In the genomic region with DNA sequence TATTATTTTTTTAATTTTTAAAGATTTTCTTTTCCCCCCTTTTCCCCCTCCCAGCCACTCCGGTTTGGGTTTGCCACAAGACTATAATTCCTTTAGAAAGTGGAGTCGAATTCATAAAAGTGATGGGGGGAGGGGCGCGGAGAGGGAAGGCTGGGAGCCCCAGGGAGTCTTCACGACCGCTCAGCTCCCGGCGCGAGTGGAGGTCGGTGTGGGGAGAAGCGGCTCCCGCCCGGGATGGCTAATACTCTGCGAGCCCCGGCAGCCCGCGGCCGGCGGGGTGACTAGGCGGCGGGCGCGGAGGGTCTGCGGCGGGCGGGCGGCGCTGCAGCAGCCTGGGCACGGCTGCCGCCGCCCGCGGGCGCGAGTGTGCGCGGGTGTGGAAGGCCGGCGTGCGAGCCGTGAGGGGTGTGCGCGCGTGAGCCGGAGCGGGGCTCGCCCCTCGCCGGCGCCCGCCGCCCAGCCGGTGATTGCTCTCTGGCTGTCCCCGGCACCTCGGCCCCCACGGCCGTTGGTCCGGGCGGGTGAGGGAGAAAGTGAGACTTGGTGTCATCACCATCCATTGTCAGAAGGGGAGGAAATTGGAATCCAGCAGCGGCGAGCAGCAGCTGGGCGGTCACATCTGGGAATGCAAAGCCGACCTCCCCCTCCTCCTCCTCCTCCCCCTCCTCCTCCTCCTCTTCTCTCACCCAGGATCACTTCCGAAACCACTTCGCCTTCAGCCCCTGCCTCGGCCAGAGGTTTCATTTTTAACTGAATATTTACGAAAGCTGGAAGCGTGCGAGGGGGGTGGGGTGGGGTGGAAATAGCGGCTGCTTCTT, we compare ENCODE assay signal across 8 cellular contexts. TPM values are rescaled to one million over a fixed set of nuclear protein-coding genes. Genes with fewer than 3 reads are reported as not detected.
A peak's percentile ranks its signal among the peaks of the same experiment; 100 is the strongest.
DNase-seq lines count a peak whose midpoint lies in the region; ATAC-seq and TF ChIP-seq lines count a peak whose summit lies in the region.

A gene with protein sequence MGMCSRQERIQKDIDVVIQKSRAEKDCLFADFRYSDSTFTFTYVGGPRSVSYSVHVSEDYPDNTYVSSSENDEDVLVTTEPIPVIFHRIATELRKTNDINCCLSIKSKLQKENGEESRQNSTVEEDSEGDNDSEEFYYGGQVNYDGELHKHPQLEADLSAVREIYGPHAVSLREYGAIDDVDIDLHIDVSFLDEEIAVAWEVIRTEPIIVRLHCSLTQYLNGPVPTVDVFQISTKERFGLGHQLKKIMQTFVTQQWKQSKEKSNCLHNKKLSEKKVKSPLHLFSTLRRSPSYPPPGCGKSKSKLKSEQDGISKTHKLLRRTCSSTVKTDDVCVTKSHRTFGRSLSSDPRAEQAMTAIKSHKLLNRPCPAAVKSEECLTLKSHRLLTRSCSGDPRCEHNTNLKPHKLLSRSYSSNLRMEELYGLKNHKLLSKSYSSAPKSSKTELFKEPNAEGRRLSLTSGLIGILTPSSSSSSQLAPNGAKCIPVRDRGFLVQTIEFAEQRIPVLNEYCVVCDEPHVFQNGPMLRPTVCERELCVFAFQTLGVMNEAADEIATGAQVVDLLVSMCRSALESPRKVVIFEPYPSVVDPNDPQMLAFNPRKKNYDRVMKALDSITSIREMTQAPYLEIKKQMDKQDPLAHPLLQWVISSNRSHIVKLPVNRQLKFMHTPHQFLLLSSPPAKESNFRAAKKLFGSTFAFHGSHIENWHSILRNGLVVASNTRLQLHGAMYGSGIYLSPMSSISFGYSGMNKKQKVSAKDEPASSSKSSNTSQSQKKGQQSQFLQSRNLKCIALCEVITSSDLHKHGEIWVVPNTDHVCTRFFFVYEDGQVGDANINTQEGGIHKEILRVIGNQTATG (plus strand): TSS at position 377 of the 818 bp plus-strand sequence. CDS start 459 bp downstream, outside the sequence.

- H3F3A ChIP-seq in Loucy (ENCODE audit: low read depth), result no peaks in the 10 kb centered on the region

- peak within 1 kb of the TSS; percentile 86 for H3K4me3 ChIP-seq in Loucy (ENCODE audit: low read length, poor library complexity, severe bottlenecking)

- H3K4me1 ChIP-seq in Loucy (ENCODE audit: insufficient read depth, low read length, poor library complexity, severe bottlenecking), result peaks cover 17% of the 10 kb centered on the region

- no peaks in the 10 kb centered on the region for H3K9me2 ChIP-seq in Loucy (replicated peaks; ENCODE audit: low read depth, low read length)

- TF ChIP-seq CTCF in Calu3 (IDR thresholded peaks at IDR 0.05; ENCODE audit: unreplicated experiment) (no peak), Loucy (conservative IDR thresholded peaks at IDR 0.05; ENCODE audit: low read length) (no peak), chondrocyte (IDR thresholded peaks at IDR 0.05) (no peak)

- peaks cover 45% of the 10 kb centered on the region for H3K79me2 ChIP-seq in Loucy (ENCODE audit: insufficient read depth, low read length)

- H3K36me3 Mint-ChIP-seq in Calu3 (ENCODE audit: insufficient read depth, unreplicated experiment), result peaks cover 38% of the 10 kb centered on the region
- no peaks in the 10 kb centered on the region for H3K36me3 Mint-ChIP-seq in chondrocyte (ENCODE audit: low read depth)

- H4K20me1 ChIP-seq in Loucy (ENCODE audit: insufficient read depth, low read length, poor library complexity, severe bottlenecking), result no peaks in the 10 kb centered on the region

- H3K9ac ChIP-seq in Loucy (ENCODE audit: low read depth, low read length, poor library complexity, severe bottlenecking), result peak within 1 kb of the TSS; percentile 94

- H3K9me3 Mint-ChIP-seq in Calu3 (ENCODE audit: low read depth, unreplicated experiment), result no peaks in the 10 kb centered on the region
- no peaks in the 10 kb centered on the region for H3K9me3 Mint-ChIP-seq in chondrocyte (ENCODE audit: low read depth)

- CTCF ChIA-PET in Calu3 (lab: Charles Lee), result interaction anchor here (0.6 to 0.7 kb wide), 2 partner anchors 216 to 1872 kb away, joined by 3 read pairs; no protein-coding TSS in a partner anchor

- peak; percentile 45 for DNase-seq in Calu3
- peak; percentile 88 for DNase-seq in chondrocyte (ENCODE audit: low spot score)
- DNase-seq in left colon, result peak; percentile 44 to 66
- peak; percentile 47 to 56 for DNase-seq in stimulated activated CD4-positive, alpha-beta T cell treated with anti-CD3 and anti-CD28 coated beads, Interleukin-2, amount 100 ng/mL, for 24 hours
- DNase-seq in epidermal melanocyte (ENCODE audit: insufficient read length, low spot score), result no peak

- ATAC-seq in GM21526 (IDR thresholded peaks at IDR 0.05; ENCODE audit: low FRiP score, unreplicated experiment), result peak; percentile 49
- ATAC-seq in activated CD4-positive, CD25-positive, alpha-beta regulatory T cell treated with anti-CD3 and anti-CD28 coated beads, Interleukin-2, amount 50 U/mL, for 24 hours, result peak; percentile 23 to 52
- ATAC-seq in left colon, result peak; percentile 13

- H2AFZ ChIP-seq in Loucy (ENCODE audit: low read length), result no peak within 1 kb of the TSS

- H3K4me2 ChIP-seq in Loucy (ENCODE audit: low read depth, low read length, poor library complexity, severe bottlenecking), result peak within 1 kb of the TSS; percentile 80

- BruUV-seq in Calu3 (replicated peaks; lab: Mats Ljungman, UMichigan), result no TSS peak

- no peaks in the 10 kb centered on the region for H3K27me3 ChIP-seq in Loucy (ENCODE audit: insufficient read depth, low read length, poor library complexity, severe bottlenecking)

- H3K27me3 Mint-ChIP-seq in Calu3 (ENCODE audit: unreplicated experiment) (no peaks in the 10 kb centered on the region), chondrocyte (ENCODE audit: low read depth) (no peaks in the 10 kb centered on the region)

- H3K27ac Mint-ChIP-seq in Calu3 (ENCODE audit: unreplicated experiment), result peak within 1 kb of the TSS; percentile 100
- H3K27ac Mint-ChIP-seq in chondrocyte (ENCODE audit: unreplicated experiment), result peak within 1 kb of the TSS; percentile 97

- H3K4me1 Mint-ChIP-seq in Calu3 (ENCODE audit: low read depth, unreplicated experiment) (peaks cover 15% of the 10 kb centered on the region), chondrocyte (ENCODE audit: low read depth) (peaks cover 39% of the 10 kb centered on the region)

- peak within 1 kb of the TSS; percentile 98 for H3K4me3 Mint-ChIP-seq in Calu3 (ENCODE audit: low read depth, unreplicated experiment)
- peak within 1 kb of the TSS; percentile 94 for H3K4me3 Mint-ChIP-seq in chondrocyte (ENCODE audit: unreplicated experiment)

- intact Hi-C loops in Calu3 (cut with micrococcal nuclease; ENCODE audit: unreplicated experiment), result loop anchor here (2.0 to 5.0 kb wide), 5 partner anchors 46 to 154 kb away; no protein-coding TSS in a partner anchor
- intact Hi-C loops in left colon (cut with DNase I, micrococcal nuclease), result no loop called here

- no peaks in the 10 kb centered on the region for H3K9me3 ChIP-seq in Loucy (ENCODE audit: insufficient read depth, low read depth, low read length)

- H3K36me3 ChIP-seq in Loucy (ENCODE audit: insufficient read depth, low read length), result no peaks in the 10 kb centered on the region

RNA-seq across cellular contexts. Expression of the gene that starts here (rescaled TPM):
- total RNA-seq in Calu3 (2022) (42.7 and 44.1 TPM in 2 replicates), chondrocyte (23.3 to 31.3 TPM (median 23.6 TPM) in 3 replicates), left colon (10 to 100 TPM in 1 of 2 donors, 1 to 10 TPM in 1; 7.1 to 13.6 TPM)
